In genomic region chr1:226001852-226002666, GRCh38 we compare ENCODE assay signal across 10 cellular contexts. TPM values are rescaled to one million over a fixed set of nuclear protein-coding genes. Genes with fewer than 3 reads are reported as not detected.
DNase-seq lines count a peak whose midpoint lies in the region; ATAC-seq, FAIRE-seq and TF ChIP-seq lines count a peak whose summit lies in the region.
"Had no signal": no experiment of that assay in that cellular context is flagged by ENCODE, and none has a peak within 500 bp of the region (broad histone marks: within the 10 kb centered on the region; RNA-seq: fewer than 3 reads in every experiment).

No MANE protein-coding gene starts in this region.

- H3K4me3 ChIP-seq in Loucy (ENCODE audit: low read length, poor library complexity, severe bottlenecking) (peak overlapping the region; percentile 69), K562 (no peak overlapping the region)

- peak; percentile 32 for FAIRE-seq in K562 (lab: Jason Lieb, UNC)
- FAIRE-seq: A204.1, bronchial epithelial cell had no signal

- BruUV-seq in K562 (replicated peaks; lab: Mats Ljungman, UMichigan): no TSS peak

- in situ Hi-C loops in K562 (cut with MboI): no loop called here

- intact Hi-C loops in K562 (cut with micrococcal nuclease): no loop called here

- H3K9ac ChIP-seq in Loucy (ENCODE audit: low read depth, low read length, poor library complexity, severe bottlenecking) (peak overlapping the region; percentile 83), K562 (ENCODE audit: insufficient read depth in 1 of 2, low read depth in 2 of 2, low read length in 2 of 2) (peak overlapping the region; percentile 56 to 96; a peak in 3 of 4 replicates)

- peaks cover 60% of the 10 kb centered on the region for H3K4me1 ChIP-seq in Loucy (ENCODE audit: insufficient read depth, low read length, poor library complexity, severe bottlenecking)
- H3K4me1 ChIP-seq in K562 (replicated peaks in 1 of 2; ENCODE audit: control insufficient read depth in 2 of 2, insufficient read depth in 2 of 2, low read length in 2 of 2): peaks cover 46 to 60% of the 10 kb centered on the region in 2 experiments

- no peak for TF ChIP-seq RAD21 in K562 (CRISPR knock-in tag; conservative IDR thresholded peaks at IDR 0.05 in 1 of 2, IDR thresholded peaks at IDR 0.05 in 1 of 2)

- TF ChIP-seq POLR2A in K562 (conservative IDR thresholded peaks at IDR 0.05): no peak

- DNase-seq in DMS 273 (lab: John Stamatoyannopoulos, UW; ENCODE audit: unreplicated experiment) (peak; percentile 55), DMS 273 treated with DMSO at 0.1 percent for 48 hours (lab: John Stamatoyannopoulos, UW) (no peak), T-helper 1 cell (peak; percentile 23 to 60 (median 47)), K562 (ENCODE audit: extremely low read depth in 1 of 4, low spot score in 3 of 4) (peak; percentile 64 to 93 (median 70)), left kidney (ENCODE audit: low read depth, low spot score) (peak; percentile 37), mesenteric fat pad (ENCODE audit: low spot score) (no peak)
- peak; percentile 33 for DNase-seq in stimulated activated CD8-positive, alpha-beta memory T cell treated with anti-CD3 and anti-CD28 coated beads, Interleukin-12 subunit alpha, Interleukin-12 subunit beta, amount 100 ng/mL, for 1 hour (ENCODE audit: low read depth)

- POLR2A ChIA-PET in K562 (lab: Yijun Ruan, JAX): interaction anchor here (0.5 to 7.5 kb wide), 10 partner anchors 9 to 1302 kb away, joined by 3 to 100 read pairs (median 4); partner anchors contain the start of gene H3-3A

- H3K4me2 ChIP-seq in Loucy (ENCODE audit: low read depth, low read length, poor library complexity, severe bottlenecking) (peak overlapping the region; percentile 82), K562 (ENCODE audit: insufficient read depth, low read length) (peak overlapping the region; percentile 75)

- H3F3A ChIP-seq in Loucy (ENCODE audit: low read depth): peaks cover 20% of the 10 kb centered on the region

- H3K9me3 ChIP-seq in Loucy (ENCODE audit: insufficient read depth, low read depth, low read length) (no peaks in the 10 kb centered on the region), K562 (replicated peaks; ENCODE audit: control insufficient read depth, insufficient read depth, low read depth, low read length) (no peaks in the 10 kb centered on the region)

- H3K79me2 ChIP-seq in Loucy (ENCODE audit: insufficient read depth, low read length) (peaks cover 43% of the 10 kb centered on the region), K562 (ENCODE audit: control insufficient read depth, insufficient read depth, low read length) (peaks cover 34% of the 10 kb centered on the region)

- no peaks in the 10 kb centered on the region for H3K27me3 ChIP-seq in Loucy (ENCODE audit: insufficient read depth, low read length, poor library complexity, severe bottlenecking)
- no peaks in the 10 kb centered on the region for H3K27me3 ChIP-seq in K562 (ENCODE audit: control insufficient read depth in 2 of 2, insufficient read depth in 2 of 2, low read length in 2 of 2)

- no peak for TF ChIP-seq CTCF in Loucy (conservative IDR thresholded peaks at IDR 0.05; ENCODE audit: low read length)
- TF ChIP-seq CTCF in K562 (IDR thresholded peaks at IDR 0.05 in 2 of 3, conservative IDR thresholded peaks at IDR 0.05 in 1 of 3; ENCODE audit: insufficient read depth in 2 of 3, low read depth in 1 of 3, low read length in 3 of 3): no peak

- 0 out of 2 replicates have a peak overlapping the region, but pooled peaks have one; percentile 9 for H2AFZ ChIP-seq in Loucy (ENCODE audit: low read length)
- H2AFZ ChIP-seq in K562 (ENCODE audit: low read depth, low read length): peak overlapping the region; percentile 92

- peak overlapping the region; percentile 98 for H3K27ac ChIP-seq in K562 (ENCODE audit: extremely low read depth, low read depth, low read length)

- peak; percentile 14 for ATAC-seq in K562

- H3K9me2 ChIP-seq in Loucy (replicated peaks; ENCODE audit: low read depth, low read length): no peaks in the 10 kb centered on the region

- H3K36me3 ChIP-seq in Loucy (ENCODE audit: insufficient read depth, low read length): no peaks in the 10 kb centered on the region
- peaks cover 16% of the 10 kb centered on the region for H3K36me3 ChIP-seq in K562 (ENCODE audit: control insufficient read depth, insufficient read depth, low read length)

- peak; percentile 47; the same call in 1 of the 2 replicates for TF ChIP-seq EP300 in K562 (IDR thresholded peaks at IDR 0.05; ENCODE audit: low read length)

- no peaks in the 10 kb centered on the region for H3K9me1 ChIP-seq in K562 (ENCODE audit: control insufficient read depth, insufficient read depth, low read length)

- H4K20me1 ChIP-seq in Loucy (ENCODE audit: insufficient read depth, low read length, poor library complexity, severe bottlenecking): peaks cover 12% of the 10 kb centered on the region
- H4K20me1 ChIP-seq in K562 (replicated peaks; ENCODE audit: control insufficient read depth, insufficient read depth, low read length): no peaks in the 10 kb centered on the region

- 11% methylated on average over 9 of the region's 9 CpGs for WGBS in K562 (ENCODE audit: insufficient coverage, low coverage, missing lambda C conversion rate)

- CTCF ChIA-PET in K562 (lab: Yijun Ruan, JAX; ENCODE audit: low intra/inter-chr PET ratio): interaction anchor here (1.1 kb wide), 1 partner anchor 63 kb away, joined by 3 read pairs; no protein-coding TSS in a partner anchor

TF ChIP-seq in K562, 482 proteins besides CTCF, POLR2A, EP300 and RAD21 (continues in another document):
- no peak for TF ChIP-seq HMBOX1 (IDR thresholded peaks at IDR 0.05)
- TF ChIP-seq TCFL5 (CRISPR knock-in tag; conservative IDR thresholded peaks at IDR 0.05): no peak
- peak; percentile 32; the same call in 1 of the 2 replicates for TF ChIP-seq DIDO1 (tag; IDR thresholded peaks at IDR 0.05; ENCODE audit: low read depth)
- no peak for TF ChIP-seq MED1 (CRISPR knock-in tag; IDR thresholded peaks at IDR 0.05; ENCODE audit: borderline replicate concordance)
- no peak for TF ChIP-seq GMEB1 (CRISPR knock-in tag; IDR thresholded peaks at IDR 0.05)
- TF ChIP-seq POLR2AphosphoS5 (IDR thresholded peaks at IDR 0.05; ENCODE audit: control insufficient read depth, insufficient read depth, low read depth, low read length): no peak
- TF ChIP-seq GTF2F1 (IDR thresholded peaks at IDR 0.05; ENCODE audit: low read depth, low read length): no peak
- TF ChIP-seq TRIM25 (IDR thresholded peaks at IDR 0.05; ENCODE audit: borderline replicate concordance): no peak; the same call in 1 of the 2 replicates
- peak; percentile 39 for TF ChIP-seq MEIS2 (IDR thresholded peaks at IDR 0.05; ENCODE audit: partially characterized antibody)

RNA-seq across cellular contexts. Expression of gene SDE2, which starts 2.9 kb away (rescaled TPM):
- 30.3 and 54.4 TPM in 2 replicates for total RNA-seq in K562 (2011; cell fraction: chromatin; rRNA removed; ENCODE audit: low replicate concordance)
- 21.3 and 22.5 TPM in 2 replicates for total RNA-seq in K562 (2011; cell fraction: nucleolus; rRNA removed)
- 40.9 and 49.1 TPM in 2 replicates for total RNA-seq in K562 (2011; cell fraction: nucleoplasm; rRNA removed)
- 44.9 and 46.0 TPM in 2 replicates for total RNA-seq in K562 (2014; rRNA removed)
- 62.3 and 72.5 TPM in 2 replicates for total RNA-seq in K562 (2014; rRNA removed; fragmentation: Illumina TruSeq; extraction: Trizol)
- total RNA-seq in K562 (2015; rRNA removed; fragmentation: Illumina TruSeq; extraction: Trizol): 42.7 and 43.0 TPM in 2 replicates
- 45.3 and 50.5 TPM in 2 replicates for total RNA-seq in K562 (2021)
- polyA plus RNA-seq in K562 (2011; rRNA removed): 35.6 and 49.1 TPM in 2 replicates
- polyA plus RNA-seq in K562 (2011; cell fraction: cytosol; rRNA removed): 19.9 and 37.9 TPM in 2 replicates
- 10.7 and 11.3 TPM in 2 replicates for polyA plus RNA-seq in K562 (2011; cell fraction: nucleus; rRNA removed)
- polyA plus RNA-seq in K562 (2012): 13.2 and 19.6 TPM in 2 replicates
- 35.7 and 39.9 TPM in 2 replicates for polyA plus RNA-seq in K562 (2014; fragmentation: Illumina TruSeq; extraction: Trizol)
- 10 to 100 TPM; 14.3 to 19.3 TPM for polyA plus RNA-seq in K562 (2014; fragmentation: Nextera tagmentation; extraction: Ambion mirVana)
- 44.6 and 46.1 TPM in 2 replicates for polyA plus RNA-seq in K562 (2014; rRNA removed)
- polyA minus RNA-seq in K562 (2011; rRNA and poly(A)+ RNA removed): 55.7 and 62.4 TPM in 2 replicates
- 24.8 and 29.7 TPM in 2 replicates for polyA minus RNA-seq in K562 (2011; cell fraction: cytosol; rRNA and poly(A)+ RNA removed)
- polyA minus RNA-seq in K562 (2011; cell fraction: nucleus; rRNA and poly(A)+ RNA removed): 11.2 and 15.9 TPM in 2 replicates
- 20.1 TPM for total RNA-seq in mesenteric fat pad

Comparison
In these comparisons a context has a peak if more than half of its experiments do, and no peak if none do; other contexts are left out.
1. DNase-seq: peak in DMS 273 (single experiment), T-helper 1 cell (5 of 5), K562 (4 of 4), left kidney (single experiment) and stimulated activated CD8-positive, alpha-beta memory T cell treated with anti-CD3 and anti-CD28 coated beads, Interleukin-12 subunit alpha, Interleukin-12 subunit beta, amount 100 ng/mL, for 1 hour (single experiment); none in DMS 273 treated with DMSO at 0.1 percent for 48 hours (single experiment) and mesenteric fat pad (single experiment).